9 cellular contexts compared by ENCODE assay signal in genomic region chr10:22345301-22346086, GRCh38. TPM values are rescaled to one million over a fixed set of nuclear protein-coding genes. Genes with fewer than 3 reads are reported as not detected.
DNase-seq lines count a peak whose midpoint lies in the region; ATAC-seq and TF ChIP-seq lines count a peak whose summit lies in the region.
"Had no signal": no experiment of that assay in that cellular context is flagged by ENCODE, and none has a peak within 500 bp of the region (broad histone marks: within the 10 kb centered on the region; RNA-seq: fewer than 3 reads in every experiment).

Gene SPAG6 (plus strand): TSS chr10:22345496. CDS start chr10:22345612, 116 bp downstream.

- ATAC-seq in mucosa of descending colon: peak; percentile 14

- H3K27me3 ChIP-seq in esophagus squamous epithelium: peaks cover 14 to 87% (median 42%) of the 10 kb centered on the region in 4 donors
- H3K27me3 ChIP-seq in HAP-1 (ENCODE audit: low read depth): peaks cover 16% of the 10 kb centered on the region

- in situ Hi-C loops in HAP-1 (cut with MboI; ENCODE audit: low sequenced_read_pairs): no loop called here

- H3K4me1 ChIP-seq in mucosa of descending colon (ENCODE audit: low read depth): peaks cover 6% of the 10 kb centered on the region
- peaks cover 0 to 21% (median 8%) of the 10 kb centered on the region in 3 donors for H3K4me1 ChIP-seq in esophagus squamous epithelium
- H3K4me1 ChIP-seq in HAP-1: peaks cover 35% of the 10 kb centered on the region

- no peaks in the 10 kb centered on the region for H3K36me3 ChIP-seq in mucosa of descending colon (ENCODE audit: low read depth)
- H3K36me3 ChIP-seq in esophagus squamous epithelium: no peaks in the 10 kb centered on the region
- no peaks in the 10 kb centered on the region for H3K36me3 ChIP-seq in HAP-1 (replicated peaks)

- TF ChIP-seq CTCF in mucosa of descending colon (IDR thresholded peaks at IDR 0.05) (no peak), esophagus squamous epithelium (IDR thresholded peaks at IDR 0.05) (no peak)

- H3K27ac ChIP-seq in esophagus squamous epithelium: no peak within 1 kb of the TSS
- H3K27ac ChIP-seq: SK-N-MC had no signal

- WGBS in esophagus squamous epithelium, 2 donors: 13% methylated on average over 16 of the region's 83 CpGs; no CpG with 5 or more reads in 1 of the 2 donors

- no peaks in the 10 kb centered on the region for H3K9me3 ChIP-seq in mucosa of descending colon
- H3K9me3 ChIP-seq in esophagus squamous epithelium: peaks cover 0 to 4% (median 0%) of the 10 kb centered on the region in 3 donors
- no peaks in the 10 kb centered on the region for H3K9me3 ChIP-seq in HAP-1

- intact Hi-C loops in mucosa of descending colon (cut with DNase I, micrococcal nuclease) (no loop called here), esophagus squamous epithelium (cut with DNase I) (no loop called here)

- peak; percentile 38 for DNase-seq in activated naive CD4-positive, alpha-beta T cell treated with Interleukin-2 at 50 U/mL for 16 hours
- DNase-seq in activated naive CD4-positive, alpha-beta T cell (lab: John Stamatoyannopoulos, UW): no peak
- DNase-seq in RPMI8226 (peak; percentile 42), dermis blood vessel endothelial cell (peak; percentile 33), mucosa of descending colon (peak; percentile 55 to 69 (median 63)), esophagus squamous epithelium (lab: John Stamatoyannopoulos, UW) (no peak), dedifferentiated amniotic fluid mesenchymal stem cell (ENCODE audit: extremely low spot score) (no peak), HAP-1 (ENCODE audit: low spot score in 2 of 2) (no peak)

- TF ChIP-seq POLR2A in esophagus squamous epithelium (IDR thresholded peaks at IDR 0.05): no peak

- H3K4me3 ChIP-seq in mucosa of descending colon (no peak within 1 kb of the TSS), esophagus squamous epithelium (peak within 1 kb of the TSS in 2 of 4 donors; percentile 32 to 46), HAP-1 (no peak within 1 kb of the TSS)
- H3K4me3 ChIP-seq: SK-N-MC had no signal

RNA-seq across cellular contexts. Expression of gene SPAG6, which starts in this region (rescaled TPM):
- not detected in 2 replicates for total RNA-seq in dermis blood vessel endothelial cell
- total RNA-seq in mucosa of descending colon: not detected
- total RNA-seq in esophagus squamous epithelium: under 1 TPM in 1 of 4 donors, not detected in 3; 0.19 TPM

Comparison
In these comparisons a context has a peak if more than half of its experiments do, and no peak if none do; other contexts are left out.
1. DNase-seq: peak in activated naive CD4-positive, alpha-beta T cell treated with Interleukin-2 at 50 U/mL for 16 hours (single experiment) and RPMI8226 (single experiment); none in activated naive CD4-positive, alpha-beta T cell (0 of 4), esophagus squamous epithelium (single experiment), dedifferentiated amniotic fluid mesenchymal stem cell (single experiment) and HAP-1 (0 of 2).
2. Peak in DNase-seq in dermis blood vessel endothelial cell; RNA of the gene not detected or under 1 TPM.
3. Peak in DNase-seq and ATAC-seq in mucosa of descending colon; RNA of the gene not detected or under 1 TPM.